In genomic region chr1:45016090-45016697, GRCh38 we compare ENCODE assay signal across 1 cellular context.
A peak's percentile ranks its signal among the peaks of the same experiment; 100 is the strongest.
TF ChIP-seq lines count a peak whose summit lies in the region.

No MANE protein-coding gene starts in this region.

TF ChIP-seq in HepG2, 621 proteins besides CTCF, POLR2A, EP300 and RAD21:
- 0 out of 2 replicates have a peak, but pooled peaks have one; percentile 5 for TF ChIP-seq POLR2G (IDR thresholded peaks at IDR 0.05; ENCODE audit: low read depth, low read length)
- no peak for TF ChIP-seq REXO4 (CRISPR knock-in tag; IDR thresholded peaks at IDR 0.05; ENCODE audit: borderline replicate concordance)
TF ChIP-seq in HepG2: peak in this region for 1.
